In genomic region chr3:30617069-30617468, GRCh38 we compare ENCODE assay signal across 1 cellular context.
TF ChIP-seq lines count a peak whose summit lies in the region.

No MANE protein-coding gene starts in this region.

TF ChIP-seq in GM23338, 12 proteins besides CTCF, POLR2A, EP300 and RAD21 (continued from another document):
- TF ChIP-seq ZNF462 (CRISPR knock-in tag; IDR thresholded peaks at IDR 0.05): no peak
